In the genomic region with DNA sequence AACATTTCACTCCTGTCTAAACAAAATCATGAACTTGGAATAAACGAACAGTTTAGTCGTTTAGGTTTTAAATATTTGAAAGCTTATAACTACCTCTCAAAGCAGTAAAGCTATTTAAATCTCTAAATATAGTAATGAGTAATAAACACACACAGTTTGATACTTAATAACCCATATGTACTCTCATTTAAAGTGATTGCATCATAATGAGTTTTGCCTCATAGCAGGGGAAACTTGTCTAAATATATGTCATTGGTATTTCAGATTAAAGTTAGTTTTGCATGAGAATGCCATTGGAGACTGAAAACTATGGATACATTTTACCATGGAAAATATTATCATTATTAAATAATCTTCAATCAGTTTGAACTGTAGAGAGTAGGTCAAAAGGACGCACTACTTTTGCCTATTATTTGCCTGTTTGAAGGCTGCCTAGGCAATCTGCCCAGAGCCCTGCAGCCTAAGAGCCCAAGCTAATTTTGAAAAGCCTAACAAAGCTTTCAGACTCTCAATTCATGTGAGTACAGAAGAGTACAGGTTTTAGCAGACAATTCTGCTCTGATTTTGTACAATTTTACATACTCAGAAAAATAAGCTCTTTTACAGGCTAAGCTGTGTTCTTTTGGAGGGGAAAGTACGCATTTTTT, we compare ENCODE assay signal across 24 cellular contexts.
A peak's percentile ranks its signal among the peaks of the same experiment; 100 is the strongest.
DNase-seq lines count a peak whose midpoint lies in the region; ATAC-seq and TF ChIP-seq lines count a peak whose summit lies in the region.
"Had no signal": no experiment of that assay in that cellular context is flagged by ENCODE, and none has a peak within 500 bp of the region (broad histone marks: within the 10 kb centered on the region; RNA-seq: fewer than 3 reads in every experiment).

No MANE protein-coding gene starts in this region.

- ATAC-seq in Right ventricle myocardium superior (ENCODE audit: poor library complexity): no peak
- ATAC-seq in HG02571 (IDR thresholded peaks at IDR 0.05; ENCODE audit: unreplicated experiment): no peak
- ATAC-seq: activated T-helper 17 cell treated with anti-CD3 and anti-CD28 coated beads, Interleukin-2, amount 50 U/mL, for 72 hours; effector memory CD8-positive, alpha-beta T cell; heart right ventricle; psoas muscle had no signal

- intact Hi-C loops in Right ventricle myocardium superior (cut with DNase I) (no loop called here), uterus (cut with DNase I; ENCODE audit: low total_unique reads) (no loop called here)

- H3K4me1 ChIP-seq in cardiac muscle cell (ENCODE audit: low read depth) (peaks cover 25% of the 10 kb centered on the region), uterus (no peaks in the 10 kb centered on the region)
- H3K4me1 ChIP-seq: breast epithelium, heart right ventricle, psoas muscle, SJSA1, thyroid gland had no signal

- H3K27ac ChIP-seq in cardiac muscle cell (peak overlapping the region; percentile 63), cingulate gyrus (ENCODE audit: low read depth, low read length) (peak overlapping the region; percentile 10), uterus (no peak overlapping the region)
- H3K27ac ChIP-seq: breast epithelium, coronary artery, heart right ventricle, psoas muscle, SJSA1, thyroid gland had no signal

- DNase-seq in cardiac muscle cell (ENCODE audit: low read depth in 1 of 2, low spot score in 1 of 2): peak in 1 of 2 donors; percentile 3
- DNase-seq in Right ventricle myocardium superior: no peak
- DNase-seq in midbrain (lab: John Stamatoyannopoulos, UW): peak; percentile 25
- no peak for DNase-seq in uterus
- DNase-seq in germinal center (ENCODE audit: low spot score): no peak
- no peak for DNase-seq in NCI-H2081 treated with DMSO at 0.1 percent for 48 hours (lab: John Stamatoyannopoulos, UW)
- DNase-seq: activated CD4-positive, alpha-beta memory T cell treated with anti-CD3 and anti-CD28 coated beads, Interleukin-2, amount 10 ng/mL, durations not matched to agents 7 days and 5 days; activated CD4-positive, CD25-positive, alpha-beta regulatory T cell treated with anti-CD3 and anti-CD28 coated beads, Interleukin-2, amount 50 U/mL, for 72 hours; activated CD8-positive, alpha-beta memory T cell treated with anti-CD3 and anti-CD28 coated beads, Interleukin-2, amount 50 U/mL, for 48 hours; CD8-positive, alpha-beta memory T cell; effector memory CD8-positive, alpha-beta T cell; erythroblast; heart right ventricle; mesendoderm; NCI-H2171; psoas muscle; T-helper 1 cell; thyroid gland had no signal

- no peak overlapping the region for H3K4me3 ChIP-seq in cardiac muscle cell
- no peak overlapping the region for H3K4me3 ChIP-seq in uterus
- H3K4me3 ChIP-seq: breast epithelium, coronary artery, heart right ventricle, psoas muscle, SJSA1, thyroid gland had no signal

- no peak for TF ChIP-seq POLR2A in uterus (IDR thresholded peaks at IDR 0.05)

- H3K9me3 ChIP-seq in cardiac muscle cell (ENCODE audit: low read depth) (no peaks in the 10 kb centered on the region), uterus (no peaks in the 10 kb centered on the region)
- H3K9me3 ChIP-seq: breast epithelium, heart right ventricle, psoas muscle, SJSA1, thyroid gland had no signal

- H3K36me3 ChIP-seq in cardiac muscle cell: no peaks in the 10 kb centered on the region
- no peaks in the 10 kb centered on the region for H3K36me3 ChIP-seq in uterus
- H3K36me3 ChIP-seq: breast epithelium, heart right ventricle, SJSA1, thyroid gland had no signal

- no peaks in the 10 kb centered on the region for H3K27me3 ChIP-seq in cardiac muscle cell
- H3K27me3 ChIP-seq in uterus: no peaks in the 10 kb centered on the region
- H3K27me3 ChIP-seq: breast epithelium, heart right ventricle, SJSA1, thyroid gland had no signal

- TF ChIP-seq CTCF in cardiac muscle cell (IDR thresholded peaks at IDR 0.05; ENCODE audit: low read depth, low read length): no peak
- no peak for TF ChIP-seq CTCF in uterus (IDR thresholded peaks at IDR 0.05)

Comparison
In these comparisons a context has a peak if more than half of its experiments do, and no peak if none do; other contexts are left out.
1. H3K27ac ChIP-seq: peak in cardiac muscle cell (single experiment) and cingulate gyrus (single experiment); none in uterus (0 of 2).